Comparison of ENCODE assay signal across 26 cellular contexts in the genomic region with DNA sequence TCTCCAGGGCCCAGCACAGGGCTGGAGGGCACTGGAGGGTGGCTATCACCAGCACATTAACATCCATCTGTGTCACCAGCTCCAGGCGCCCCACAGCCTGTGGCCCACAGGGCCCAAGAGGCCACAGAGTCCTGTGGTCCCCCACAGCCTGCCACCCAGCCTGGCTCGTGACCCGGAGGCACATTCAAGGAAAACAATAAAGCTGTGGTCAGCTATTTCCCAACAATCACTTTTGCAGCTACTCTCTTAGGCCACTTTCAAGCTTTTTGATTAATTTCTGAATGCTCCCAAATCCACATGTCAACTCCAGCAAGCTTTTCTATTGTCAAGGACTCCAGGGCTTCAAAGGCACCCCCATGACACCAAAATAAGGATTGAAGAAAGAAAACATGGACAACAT. TPM values are rescaled to one million over a fixed set of nuclear protein-coding genes. Genes with fewer than 3 reads are reported as not detected.
A peak's percentile ranks its signal among the peaks of the same experiment; 100 is the strongest.
DNase-seq lines count a peak whose midpoint lies in the region; ATAC-seq, FAIRE-seq and TF ChIP-seq lines count a peak whose summit lies in the region.
"Had no signal": no experiment of that assay in that cellular context is flagged by ENCODE, and none has a peak within 500 bp of the region (broad histone marks: within the 10 kb centered on the region; RNA-seq: fewer than 3 reads in every experiment).

No MANE protein-coding gene starts in this region.

- no peaks in the 10 kb centered on the region for H3F3A ChIP-seq in smooth muscle cell (ENCODE audit: low read depth)

- H3K36me3 Mint-ChIP-seq in activated naive CD8-positive, alpha-beta T cell treated with anti-CD3 and anti-CD28 coated beads, Interleukin-2, amount 10 ng/mL, durations not matched to agents 7 days and 5 days = peaks cover 19% of the 10 kb centered on the region
- peaks cover 19% of the 10 kb centered on the region for H3K36me3 Mint-ChIP-seq in activated naive CD8-positive, alpha-beta T cell treated with anti-CD3 and anti-CD28 coated beads for 36 hours
- peaks cover 5 to 34% (median 11%) of the 10 kb centered on the region in 3 donors for H3K36me3 Mint-ChIP-seq in immature natural killer cell

- CTCF ChIA-PET in K562 (lab: Yijun Ruan, JAX; ENCODE audit: low intra/inter-chr PET ratio) = interaction anchor here (2.9 kb wide), 1 partner anchor 187 kb away, joined by 19 read pairs; no protein-coding TSS in a partner anchor

- H3K9me3 ChIP-seq in K562 (replicated peaks; ENCODE audit: control insufficient read depth, insufficient read depth, low read depth, low read length) (no peaks in the 10 kb centered on the region), smooth muscle cell (replicated peaks; ENCODE audit: low read depth) (no peaks in the 10 kb centered on the region)
- H3K9me3 ChIP-seq: psoas muscle, SJSA1, upper lobe of right lung had no signal

- in situ Hi-C loops in K562 (cut with MboI) = loop anchor here (5.0 kb wide), 1 partner anchor 188 kb away; no protein-coding TSS in a partner anchor

- no TSS peak for BruUV-seq in K562 (replicated peaks; lab: Mats Ljungman, UMichigan)

- H2AFZ ChIP-seq in K562 (ENCODE audit: low read depth, low read length) (no peak overlapping the region), smooth muscle cell (ENCODE audit: low read depth) (no peak overlapping the region)

- 69% methylated on average over 3 of the region's 3 CpGs for WGBS in K562 (ENCODE audit: insufficient coverage, low coverage, missing lambda C conversion rate)
- WGBS in smooth muscle cell (ENCODE audit: low lambda C conversion rate) = 98% methylated on average over 3 of the region's 3 CpGs

- FAIRE-seq in K562 (lab: Jason Lieb, UNC) = no peak
- FAIRE-seq: H1, HTR-8/SVneo had no signal

- H3K79me2 ChIP-seq in K562 (ENCODE audit: control insufficient read depth, insufficient read depth, low read length) = no peaks in the 10 kb centered on the region
- no peaks in the 10 kb centered on the region for H3K79me2 ChIP-seq in smooth muscle cell (ENCODE audit: low read depth)

- TF ChIP-seq CTCF in K562 (IDR thresholded peaks at IDR 0.05 in 2 of 3, conservative IDR thresholded peaks at IDR 0.05 in 1 of 3; ENCODE audit: insufficient read depth in 2 of 3, low read depth in 1 of 3, low read length in 3 of 3) (no peak), smooth muscle cell (IDR thresholded peaks at IDR 0.05; ENCODE audit: borderline replicate concordance, insufficient read depth, poor library complexity, severe bottlenecking) (no peak)

- no peak overlapping the region for H3K4me3 Mint-ChIP-seq in activated naive CD8-positive, alpha-beta T cell treated with anti-CD3 and anti-CD28 coated beads, Interleukin-2, amount 10 ng/mL, durations not matched to agents 7 days and 5 days
- H3K4me3 Mint-ChIP-seq in activated naive CD8-positive, alpha-beta T cell treated with anti-CD3 and anti-CD28 coated beads for 36 hours = no peak overlapping the region
- H3K4me3 Mint-ChIP-seq in immature natural killer cell = no peak overlapping the region
- H3K4me3 Mint-ChIP-seq: activated CD4-positive, alpha-beta T cell treated with anti-CD3 and anti-CD28 coated beads for 36 hours; activated naive CD4-positive, alpha-beta T cell treated with anti-CD3 and anti-CD28 coated beads for 36 hours had no signal

- TF ChIP-seq EP300 in K562 (IDR thresholded peaks at IDR 0.05; ENCODE audit: low read length) = no peak

- no peak for DNase-seq in activated naive CD8-positive, alpha-beta T cell treated with anti-CD3 and anti-CD28 coated beads, Interleukin-2, amount 10 ng/mL, durations not matched to agents 7 days and 5 days
- no peak for DNase-seq in activated naive CD8-positive, alpha-beta T cell treated with anti-CD3 and anti-CD28 coated beads for 36 hours
- no peak for DNase-seq in K562 (ENCODE audit: extremely low read depth in 1 of 4, low spot score in 3 of 4)
- no peak for DNase-seq in immature natural killer cell
- no peak for DNase-seq in substantia nigra (lab: John Stamatoyannopoulos, UW)
- DNase-seq in smooth muscle cell (lab: John Stamatoyannopoulos, UW; ENCODE audit: unreplicated experiment) = no peak
- no peak for DNase-seq in head of caudate nucleus
- no peak for DNase-seq in kidney glomerular epithelial cell (lab: John Stamatoyannopoulos, UW)
- DNase-seq: activated CD4-positive, alpha-beta T cell treated with anti-CD3 and anti-CD28 coated beads for 36 hours; activated naive CD4-positive, alpha-beta T cell treated with anti-CD3 and anti-CD28 coated beads for 36 hours; activated T-cell treated with anti-CD3 and anti-CD28 coated beads, Interleukin-2, amount 50 U/mL, for 48 hours; anterior cingulate cortex; central memory CD4-positive, alpha-beta T cell; COR-L47; DMS79; Karpas-422; NCI-H1048; NCI-H187; NCI-H526 treated with DMSO at 0.1 percent for 48 hours; T-helper 1 cell; upper lobe of right lung had no signal

- peaks cover 42% of the 10 kb centered on the region; the same call in 2 of the 3 replicates for H3K36me3 ChIP-seq in K562 (ENCODE audit: control insufficient read depth, insufficient read depth, low read length)
- peaks cover 3% of the 10 kb centered on the region for H3K36me3 ChIP-seq in smooth muscle cell (ENCODE audit: low read depth)

- no peaks in the 10 kb centered on the region for H3K9me3 Mint-ChIP-seq in activated naive CD8-positive, alpha-beta T cell treated with anti-CD3 and anti-CD28 coated beads, Interleukin-2, amount 10 ng/mL, durations not matched to agents 7 days and 5 days
- no peaks in the 10 kb centered on the region for H3K9me3 Mint-ChIP-seq in activated naive CD8-positive, alpha-beta T cell treated with anti-CD3 and anti-CD28 coated beads for 36 hours
- H3K9me3 Mint-ChIP-seq in immature natural killer cell = no peaks in the 10 kb centered on the region
- H3K9me3 Mint-ChIP-seq: activated naive CD4-positive, alpha-beta T cell treated with anti-CD3 and anti-CD28 coated beads for 36 hours had no signal

- H3K27me3 ChIP-seq in K562 (ENCODE audit: control insufficient read depth in 2 of 2, insufficient read depth in 2 of 2, low read length in 2 of 2) (no peaks in the 10 kb centered on the region), smooth muscle cell (ENCODE audit: low read depth) (no peaks in the 10 kb centered on the region)
- H3K27me3 ChIP-seq: SJSA1, upper lobe of right lung had no signal

- no peak overlapping the region for H3K4me3 ChIP-seq in K562
- H3K4me3 ChIP-seq in smooth muscle cell = no peak overlapping the region
- H3K4me3 ChIP-seq: psoas muscle, SJSA1, upper lobe of right lung had no signal

- H4K20me1 ChIP-seq in K562 (replicated peaks; ENCODE audit: control insufficient read depth, insufficient read depth, low read length) = 0 out of 2 replicates have a peak, but pooled peaks cover 5% of the 10 kb centered on the region
- peaks cover 34% of the 10 kb centered on the region for H4K20me1 ChIP-seq in smooth muscle cell (ENCODE audit: low read depth)

- no peak for ATAC-seq in activated naive CD8-positive, alpha-beta T cell treated with anti-CD3 and anti-CD28 coated beads, Interleukin-2, amount 10 ng/mL, durations not matched to agents 7 days and 5 days (ENCODE audit: low read depth)
- ATAC-seq in K562 = no peak
- ATAC-seq: activated CD4-positive, alpha-beta T cell treated with anti-CD3 and anti-CD28 coated beads for 36 hours; psoas muscle; upper lobe of right lung had no signal

- peak overlapping the region in 1 of 2 experiments; percentile 17; a peak in 1 of 4 replicates for H3K9ac ChIP-seq in K562 (ENCODE audit: insufficient read depth in 1 of 2, low read depth in 2 of 2, low read length in 2 of 2)
- H3K9ac ChIP-seq in smooth muscle cell (ENCODE audit: low read depth) = no peak overlapping the region

- H3K9me1 ChIP-seq in K562 (ENCODE audit: control insufficient read depth, insufficient read depth, low read length) = no peaks in the 10 kb centered on the region

- no peaks in the 10 kb centered on the region for H3K27me3 Mint-ChIP-seq in activated naive CD8-positive, alpha-beta T cell treated with anti-CD3 and anti-CD28 coated beads, Interleukin-2, amount 10 ng/mL, durations not matched to agents 7 days and 5 days
- no peaks in the 10 kb centered on the region for H3K27me3 Mint-ChIP-seq in activated naive CD8-positive, alpha-beta T cell treated with anti-CD3 and anti-CD28 coated beads for 36 hours
- H3K27me3 Mint-ChIP-seq in immature natural killer cell (ENCODE audit: low read depth in 3 of 3) = peaks cover 0 to 2% (median 2%) of the 10 kb centered on the region in 3 donors
- H3K27me3 Mint-ChIP-seq: activated CD4-positive, alpha-beta T cell treated with anti-CD3 and anti-CD28 coated beads for 36 hours had no signal

- no peak overlapping the region for H3K27ac ChIP-seq in K562 (ENCODE audit: extremely low read depth, low read depth, low read length)
- H3K27ac ChIP-seq in substantia nigra (ENCODE audit: low read depth, low read length, poor library complexity, severe bottlenecking) = peak overlapping the region; percentile 18
- H3K27ac ChIP-seq in smooth muscle cell (ENCODE audit: low read depth) = no peak overlapping the region
- H3K27ac ChIP-seq: epithelial cell of prostate, psoas muscle, SJSA1, upper lobe of right lung had no signal

- H3K4me2 ChIP-seq in K562 (ENCODE audit: insufficient read depth, low read length) (no peak overlapping the region), smooth muscle cell (no peak overlapping the region)

- H3K4me1 Mint-ChIP-seq in activated naive CD8-positive, alpha-beta T cell treated with anti-CD3 and anti-CD28 coated beads, Interleukin-2, amount 10 ng/mL, durations not matched to agents 7 days and 5 days = peaks cover 9% of the 10 kb centered on the region
- peaks cover 3% of the 10 kb centered on the region for H3K4me1 Mint-ChIP-seq in activated naive CD8-positive, alpha-beta T cell treated with anti-CD3 and anti-CD28 coated beads for 36 hours
- H3K4me1 Mint-ChIP-seq in immature natural killer cell = peaks cover 8 to 11% of the 10 kb centered on the region in 2 donors

- H3K27ac Mint-ChIP-seq in activated naive CD8-positive, alpha-beta T cell treated with anti-CD3 and anti-CD28 coated beads, Interleukin-2, amount 10 ng/mL, durations not matched to agents 7 days and 5 days = peak overlapping the region; percentile 51
- H3K27ac Mint-ChIP-seq in activated naive CD8-positive, alpha-beta T cell treated with anti-CD3 and anti-CD28 coated beads for 36 hours = no peak overlapping the region
- H3K27ac Mint-ChIP-seq in immature natural killer cell = peak overlapping the region in 4 of 6 donors; percentile 39 to 62 (median 57)
- H3K27ac Mint-ChIP-seq: activated CD4-positive, alpha-beta T cell treated with anti-CD3 and anti-CD28 coated beads for 36 hours; activated naive CD4-positive, alpha-beta T cell treated with anti-CD3 and anti-CD28 coated beads for 36 hours had no signal

- POLR2A ChIA-PET in activated naive CD8-positive, alpha-beta T cell treated with anti-CD3 and anti-CD28 coated beads, Interleukin-2, amount 10 ng/mL, durations not matched to agents 7 days and 5 days (lab: Charles Lee) = interaction anchor here (0.5 to 1.0 kb wide), 2 partner anchors 192 to 418 kb away, joined by 3 read pairs; partner anchors contain the start of gene AP3S2
- POLR2A ChIA-PET in K562 (lab: Yijun Ruan, JAX) = interaction anchor here (0.6 to 1.5 kb wide), 3 partner anchors 8 to 346 kb away, joined by 3 to 6 read pairs (median 5); no protein-coding TSS in a partner anchor

- TF ChIP-seq RAD21 in K562 (CRISPR knock-in tag; conservative IDR thresholded peaks at IDR 0.05 in 1 of 2, IDR thresholded peaks at IDR 0.05 in 1 of 2) = no peak

- intact Hi-C loops in K562 (cut with micrococcal nuclease) = loop anchor here (5.0 kb wide), 1 partner anchor 343 kb away; no protein-coding TSS in a partner anchor
- intact Hi-C loops in head of caudate nucleus (cut with DNase I) = no loop called here

- peaks cover 0 to 18% of the 10 kb centered on the region in 2 experiments; a peak in 2 of 5 replicates for H3K4me1 ChIP-seq in K562 (replicated peaks in 1 of 2; ENCODE audit: control insufficient read depth in 2 of 2, insufficient read depth in 2 of 2, low read length in 2 of 2)
- no peaks in the 10 kb centered on the region for H3K4me1 ChIP-seq in smooth muscle cell (ENCODE audit: low read depth)
- H3K4me1 ChIP-seq: psoas muscle, SJSA1 had no signal

- no peak for TF ChIP-seq POLR2A in K562 (conservative IDR thresholded peaks at IDR 0.05)

RNA-seq across cellular contexts. Expression of gene IDH2, which starts 16.7 kb away (rescaled TPM):
- total RNA-seq in activated naive CD8-positive, alpha-beta T cell treated with anti-CD3 and anti-CD28 coated beads, Interleukin-2, amount 10 ng/mL, durations not matched to agents 7 days and 5 days = 100 to 1,000 TPM; 233 to 260 TPM
- 100 to 1,000 TPM; 148 to 157 TPM for total RNA-seq in activated naive CD8-positive, alpha-beta T cell treated with anti-CD3 and anti-CD28 coated beads for 36 hours
- total RNA-seq in K562 (2011; cell fraction: chromatin; rRNA removed; ENCODE audit: low replicate concordance) = 8.3 and 17.4 TPM in 2 replicates
- 17.3 and 17.6 TPM in 2 replicates for total RNA-seq in K562 (2011; cell fraction: nucleolus; rRNA removed)
- 13.9 and 15.0 TPM in 2 replicates for total RNA-seq in K562 (2011; cell fraction: nucleoplasm; rRNA removed)
- total RNA-seq in K562 (2014; rRNA removed) = 59.2 and 74.5 TPM in 2 replicates
- 34.2 and 41.2 TPM in 2 replicates for total RNA-seq in K562 (2014; rRNA removed; fragmentation: Illumina TruSeq; extraction: Trizol)
- 72.3 and 72.6 TPM in 2 replicates for total RNA-seq in K562 (2015; rRNA removed; fragmentation: Illumina TruSeq; extraction: Trizol)
- 76.7 and 80.4 TPM in 2 replicates for total RNA-seq in K562 (2021)
- 99.9 and 181 TPM in 2 replicates for polyA plus RNA-seq in K562 (2011; rRNA removed)
- 113 and 128 TPM in 2 replicates for polyA plus RNA-seq in K562 (2011; cell fraction: cytosol; rRNA removed)
- polyA plus RNA-seq in K562 (2011; cell fraction: nucleus; rRNA removed) = 68.2 and 102 TPM in 2 replicates
- polyA plus RNA-seq in K562 (2012) = 68.8 and 135 TPM in 2 replicates
- polyA plus RNA-seq in K562 (2014; fragmentation: Illumina TruSeq; extraction: Trizol) = 83.0 and 84.4 TPM in 2 replicates
- polyA plus RNA-seq in K562 (2014; fragmentation: Nextera tagmentation; extraction: Ambion mirVana) = 1 to 10 TPM in 1 of 2 experiments, under 1 TPM in 1; 0.70 to 3.1 TPM
- polyA plus RNA-seq in K562 (2014; rRNA removed) = 51.1 and 52.3 TPM in 2 replicates
- polyA minus RNA-seq in K562 (2011; rRNA and poly(A)+ RNA removed) = 62.2 and 82.4 TPM in 2 replicates
- polyA minus RNA-seq in K562 (2011; cell fraction: cytosol; rRNA and poly(A)+ RNA removed) = 51.4 and 98.5 TPM in 2 replicates
- 7.0 and 20.3 TPM in 2 replicates for polyA minus RNA-seq in K562 (2011; cell fraction: nucleus; rRNA and poly(A)+ RNA removed)
- polyA plus RNA-seq in immature natural killer cell = 100 to 1,000 TPM; 160 to 330 (median 218) TPM
- total RNA-seq in smooth muscle cell = 67.9 and 82.9 TPM in 2 replicates
- 265 and 278 TPM in 2 replicates for polyA plus RNA-seq in smooth muscle cell
